Comparison of ENCODE assay signal across 9 cellular contexts in the genomic region with DNA sequence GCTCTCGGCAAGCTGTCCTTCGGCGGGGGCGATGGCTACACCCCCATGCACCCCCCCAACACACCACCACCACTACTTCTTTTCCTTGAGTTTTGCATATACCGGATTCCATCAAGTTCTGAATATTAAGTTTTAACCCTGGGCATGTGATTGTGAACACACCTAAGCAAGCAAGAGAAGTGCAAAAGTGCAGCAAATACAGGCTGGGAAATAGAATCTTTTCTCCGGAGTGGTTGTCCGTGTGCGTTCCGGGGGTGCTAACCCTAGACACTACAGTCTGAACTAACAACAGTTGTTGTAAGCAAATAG. TPM values are rescaled to one million over a fixed set of nuclear protein-coding genes. Genes with fewer than 3 reads are reported as not detected.
A peak's percentile ranks its signal among the peaks of the same experiment; 100 is the strongest.
DNase-seq lines count a peak whose midpoint lies in the region; ATAC-seq, FAIRE-seq and TF ChIP-seq lines count a peak whose summit lies in the region.
"Had no signal": no experiment of that assay in that cellular context is flagged by ENCODE, and none has a peak within 500 bp of the region (broad histone marks: within the 10 kb centered on the region; RNA-seq: fewer than 3 reads in every experiment).

No MANE protein-coding gene starts in this region.

- H3K27me3 ChIP-seq in Caco-2 (replicated peaks; ENCODE audit: control insufficient read depth, insufficient read depth, low read length) (no peaks in the 10 kb centered on the region), fibroblast of lung (ENCODE audit: control insufficient read depth, insufficient read depth, low read length) (no peaks in the 10 kb centered on the region), pancreas (no peaks in the 10 kb centered on the region)

- no peak for FAIRE-seq in pancreas (lab: Jason Lieb, UNC)

- BruUV-seq in Caco-2 (replicated peaks; lab: Mats Ljungman, UMichigan): no TSS peak

- peak in 2 of 4 donors; percentile 9 to 12 for ATAC-seq in pancreas

- H3K9ac ChIP-seq in fibroblast of lung (ENCODE audit: insufficient read depth, low read length): peak overlapping the region; percentile 69

- H3K4me3 Mint-ChIP-seq in Caco-2 (ENCODE audit: unreplicated experiment): peak overlapping the region; percentile 95

- no peaks in the 10 kb centered on the region for H3K27me3 Mint-ChIP-seq in Caco-2 (ENCODE audit: insufficient read depth, unreplicated experiment)

- no peak for TF ChIP-seq CTCF in Caco-2 (IDR thresholded peaks at IDR 0.05; ENCODE audit: insufficient read depth in 1 of 2, low read depth in 1 of 2, low read length in 1 of 2, severe bottlenecking in 1 of 2, unreplicated experiment in 1 of 2)
- no peak for TF ChIP-seq CTCF in RWPE1 (conservative IDR thresholded peaks at IDR 0.05; ENCODE audit: low read depth)
- TF ChIP-seq CTCF in fibroblast of lung (conservative IDR thresholded peaks at IDR 0.05 in 1 of 2, IDR thresholded peaks at IDR 0.05 in 1 of 2; ENCODE audit: low read depth in 1 of 2, low read length in 2 of 2): no peak
- no peak for TF ChIP-seq CTCF in pancreas (IDR thresholded peaks at IDR 0.05)

- H2AFZ ChIP-seq in fibroblast of lung (ENCODE audit: low read length): no peak overlapping the region

- POLR2A ChIA-PET in Caco-2 (lab: Charles Lee): interaction anchor here (1.0 to 4.0 kb wide), 9 partner anchors 10 to 302 kb away, joined by 3 to 32 read pairs (median 6); a partner anchor contains a TSS
- POLR2A ChIA-PET in RWPE1 (lab: Yijun Ruan, JAX; ENCODE audit: low non-redundant PET): no interaction called here

- H3K9me3 Mint-ChIP-seq in Caco-2 (ENCODE audit: unreplicated experiment): no peaks in the 10 kb centered on the region

- 1 to 2% methylated on average over 9 of the region's 9 CpGs for WGBS in pancreas, 2 donors

- H3K36me3 ChIP-seq in Caco-2 (ENCODE audit: control insufficient read depth, insufficient read depth, low read length) (0 out of 2 replicates have a peak, but pooled peaks cover 2% of the 10 kb centered on the region), fibroblast of lung (ENCODE audit: control insufficient read depth, insufficient read depth, low read length) (peaks cover 2% of the 10 kb centered on the region), pancreas (no peaks in the 10 kb centered on the region)

- H3K4me2 ChIP-seq in fibroblast of lung (ENCODE audit: extremely low read depth, insufficient read depth, low read length): peak overlapping the region; percentile 75

- DNase-seq in Caco-2 (no peak), RWPE1 (ENCODE audit: low spot score) (no peak), fibroblast of lung (ENCODE audit: low read depth in 2 of 2) (no peak), pancreas (no peak), NOMO-1 treated with dmso at 0.1 percent for 144 hours (lab: John Stamatoyannopoulos, UW; ENCODE audit: unreplicated experiment) (no peak), posterior cingulate gyrus (no peak), dermis blood vessel endothelial cell (no peak), NCI-H2081 treated with DMSO at 0.1 percent for 48 hours (lab: John Stamatoyannopoulos, UW) (no peak)

- peaks cover 80% of the 10 kb centered on the region for H3K4me1 ChIP-seq in Caco-2
- H3K4me1 ChIP-seq in fibroblast of lung (ENCODE audit: control insufficient read depth, extremely low read depth, insufficient read depth, low read length): peaks cover 10% of the 10 kb centered on the region
- H3K4me1 ChIP-seq in pancreas: peaks cover 3 to 8% (median 7%) of the 10 kb centered on the region in 3 donors

- CTCF ChIA-PET in Caco-2 (lab: Charles Lee) (interaction anchor here (0.6 to 4.6 kb wide), 7 partner anchors 9 to 192 kb away, joined by 3 to 39 read pairs (median 6); no protein-coding TSS in a partner anchor), RWPE1 (lab: Yijun Ruan, JAX) (no interaction called here)

- intact Hi-C loops in Caco-2 (cut with micrococcal nuclease; ENCODE audit: unreplicated experiment) (loop anchor here (1.0 to 2.0 kb wide), 2 partner anchors 32 to 60 kb away; no protein-coding TSS in a partner anchor), pancreas (cut with DNase I) (loop anchor here in 1 of 3 donors (5.0 kb wide), 1 partner anchor 129 kb away; a partner anchor contains a TSS), posterior cingulate gyrus (cut with DNase I) (loop anchor here (5.0 kb wide), 1 partner anchor 344 kb away; no protein-coding TSS in a partner anchor)

- H3K36me3 Mint-ChIP-seq in Caco-2 (ENCODE audit: insufficient read depth, unreplicated experiment): peaks cover 70% of the 10 kb centered on the region

- H3K27ac ChIP-seq in RWPE1 (peak overlapping the region; percentile 74), fibroblast of lung (ENCODE audit: insufficient read depth, low read length) (peak overlapping the region; percentile 64), pancreas (peak overlapping the region in 2 of 4 donors; percentile 46 to 48)

- H3K4me3 ChIP-seq in Caco-2 (ENCODE audit: low read depth, low read length) (peak overlapping the region; percentile 89), fibroblast of lung (replicated peaks in 1 of 4; ENCODE audit: control extremely low read depth in 1 of 4, insufficient read depth in 1 of 4, low read depth in 3 of 4, low read length in 4 of 4) (peak overlapping the region; percentile 78 to 83 (median 82)), pancreas (peak overlapping the region; percentile 45 to 68 (median 56))

- H3K79me2 ChIP-seq in fibroblast of lung (ENCODE audit: control insufficient read depth, insufficient read depth, low read length): peaks cover 41% of the 10 kb centered on the region

- peak overlapping the region; percentile 99 for H3K27ac Mint-ChIP-seq in Caco-2 (ENCODE audit: unreplicated experiment)

- peaks cover 68% of the 10 kb centered on the region for H3K4me1 Mint-ChIP-seq in Caco-2 (ENCODE audit: low read depth, unreplicated experiment)

- no peaks in the 10 kb centered on the region for H4K20me1 ChIP-seq in fibroblast of lung (ENCODE audit: control insufficient read depth, extremely low read depth, insufficient read depth, low read length)

- H3K9me3 ChIP-seq in Caco-2 (no peaks in the 10 kb centered on the region), fibroblast of lung (ENCODE audit: control insufficient read depth, insufficient read depth, low read depth, low read length) (no peaks in the 10 kb centered on the region), pancreas (no peaks in the 10 kb centered on the region)

RNA-seq across cellular contexts. Expression of a gene that starts 0.6 kb away (rescaled TPM):
- total RNA-seq in Caco-2 (2022) (400 and 432 TPM in 2 replicates), fibroblast of lung (141 and 194 TPM in 2 replicates), pancreas (10 to 100 TPM in 5 of 6 donors, 1 to 10 TPM in 1; 6.0 to 29.4 (median 12.7) TPM), dermis blood vessel endothelial cell (79.1 and 236 TPM in 2 replicates)
- polyA plus RNA-seq in fibroblast of lung (147 and 151 TPM in 2 replicates), pancreas (10 to 100 TPM in 1 of 2 donors, 1 to 10 TPM in 1; 4.4 to 11.4 TPM)
- polyA plus RNA-seq in fibroblast of lung (2012): 90.6 and 123 TPM in 2 replicates
- polyA minus RNA-seq in fibroblast of lung (ENCODE audit: low replicate concordance): 77.1 and 107 TPM in 2 replicates
- total RNA-seq: OCI-LY7 had no signal
